In the genomic region with DNA sequence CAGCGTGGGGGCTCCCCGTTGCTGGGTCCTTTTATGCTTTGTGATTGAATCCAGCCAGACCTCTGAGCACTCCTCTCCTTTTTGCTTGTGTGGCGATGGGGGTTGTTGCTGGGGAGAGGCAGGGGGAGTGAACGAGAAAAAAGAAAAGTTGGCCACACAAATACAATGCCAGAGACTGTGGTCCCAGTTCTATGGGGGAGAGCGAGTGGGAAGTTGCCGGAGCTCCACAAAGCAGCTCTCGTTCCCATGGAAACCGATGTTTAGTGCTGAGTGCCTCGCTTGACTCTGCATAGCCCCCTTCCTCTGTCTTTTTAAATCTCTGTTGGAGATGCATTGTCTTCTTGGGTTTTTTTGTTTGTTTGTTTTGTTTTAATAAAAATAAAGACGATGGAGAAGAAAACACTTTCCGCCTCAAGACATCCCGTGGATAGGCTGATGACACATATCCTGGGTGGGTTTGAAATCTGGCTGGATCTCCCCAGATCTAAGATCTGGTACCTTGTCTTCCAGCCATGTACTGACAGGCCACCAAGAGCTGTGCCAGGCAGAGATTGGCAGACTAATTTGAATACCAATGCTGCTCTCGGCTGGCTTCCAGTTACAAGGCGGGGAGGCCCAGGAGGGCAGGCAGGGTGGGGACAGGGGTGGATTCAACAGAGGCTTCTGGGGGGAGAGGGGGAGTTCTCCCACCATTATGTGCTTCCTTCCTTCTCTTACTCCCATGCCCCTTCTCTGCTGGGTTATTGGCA, we compare ENCODE assay signal across 11 cellular contexts.
DNase-seq lines count a peak whose midpoint lies in the region; ATAC-seq, FAIRE-seq and TF ChIP-seq lines count a peak whose summit lies in the region.
"Had no signal": no experiment of that assay in that cellular context is flagged by ENCODE, and none has a peak within 500 bp of the region (broad histone marks: within the 10 kb centered on the region; RNA-seq: fewer than 3 reads in every experiment).

No MANE protein-coding gene starts in this region.

- H3K9me3 ChIP-seq in RWPE2 (ENCODE audit: severe bottlenecking) (no peaks in the 10 kb centered on the region), kidney (ENCODE audit: control insufficient read depth in 1 of 2, low read length in 2 of 2) (no peaks in the 10 kb centered on the region)
- H3K9me3 ChIP-seq: transverse colon had no signal

- no peaks in the 10 kb centered on the region for H3K36me3 Mint-ChIP-seq in nephron (ENCODE audit: low read depth)
- H3K36me3 Mint-ChIP-seq in activated T-helper 2 cell treated with anti-CD3 and anti-CD28 coated beads, Interferon-gamma antibody, Interleukin-2, Interleukin-4, amounts not matched to agents 10 μg/mL and 5 μg/mL and 100 μg/mL, durations not matched to agents 14 hours and 24 hours and 36 hours (ENCODE audit: low read depth) = no peaks in the 10 kb centered on the region

- TF ChIP-seq CTCF in AG04449 (IDR thresholded peaks at IDR 0.05; ENCODE audit: insufficient read depth, low read length, missing control alignments) (no peak), RWPE2 (IDR thresholded peaks at IDR 0.05; ENCODE audit: poor library complexity, severe bottlenecking) (no peak), nephron (IDR thresholded peaks at IDR 0.05; ENCODE audit: unreplicated experiment in 3 of 3) (no peak), kidney (IDR thresholded peaks at IDR 0.05; ENCODE audit: borderline replicate concordance, extremely low read depth, insufficient read depth) (no peak)

- intact Hi-C loops in kidney (cut with DNase I) = no loop called here
- intact Hi-C loops in activated T-helper 2 cell treated with anti-CD3 and anti-CD28 coated beads, Interferon-gamma antibody, Interleukin-2, Interleukin-4, amounts not matched to agents 10 μg/mL and 5 μg/mL and 100 μg/mL, durations not matched to agents 14 hours and 24 hours and 36 hours (cut with micrococcal nuclease) = no loop called here

- no peak for FAIRE-seq in kidney (lab: Jason Lieb, UNC)

- CTCF ChIA-PET in AG04449 (lab: Yijun Ruan, JAX) = no interaction called here

- TF ChIP-seq POLR2A in erythroblast (IDR thresholded peaks at IDR 0.05; ENCODE audit: low read length) = no peak

- ATAC-seq in RWPE2 (ENCODE audit: low read depth) = peak; percentile 38; the same call in 1 of the 3 replicates
- no peak for ATAC-seq in GM18858 (IDR thresholded peaks at IDR 0.05; ENCODE audit: unreplicated experiment)

- H3K4me3 ChIP-seq in AG04449 (ENCODE audit: low read depth, low read length) (peak overlapping the region; percentile 18; the same call in 1 of the 2 replicates), RWPE2 (ENCODE audit: severe bottlenecking) (no peak overlapping the region), kidney (ENCODE audit: low read length in 2 of 2) (no peak overlapping the region)
- H3K4me3 ChIP-seq: transverse colon had no signal

- H3K9me3 Mint-ChIP-seq in nephron = no peaks in the 10 kb centered on the region
- no peaks in the 10 kb centered on the region for H3K9me3 Mint-ChIP-seq in activated T-helper 2 cell treated with anti-CD3 and anti-CD28 coated beads, Interferon-gamma antibody, Interleukin-2, Interleukin-4, amounts not matched to agents 10 μg/mL and 5 μg/mL and 100 μg/mL, durations not matched to agents 14 hours and 24 hours and 36 hours
- H3K9me3 Mint-ChIP-seq: activated naive CD4-positive, alpha-beta T cell treated with anti-CD3 and anti-CD28 coated beads for 36 hours had no signal

- H3K27ac Mint-ChIP-seq in nephron = peak overlapping the region; percentile 82 to 95 (median 93)
- no peak overlapping the region for H3K27ac Mint-ChIP-seq in activated T-helper 2 cell treated with anti-CD3 and anti-CD28 coated beads, Interferon-gamma antibody, Interleukin-2, Interleukin-4, amounts not matched to agents 10 μg/mL and 5 μg/mL and 100 μg/mL, durations not matched to agents 14 hours and 24 hours and 36 hours
- H3K27ac Mint-ChIP-seq: activated naive CD4-positive, alpha-beta T cell treated with anti-CD3 and anti-CD28 coated beads for 36 hours had no signal

- peaks cover 36% of the 10 kb centered on the region for H3K27me3 Mint-ChIP-seq in nephron (ENCODE audit: low read depth)
- peaks cover 12% of the 10 kb centered on the region for H3K27me3 Mint-ChIP-seq in activated T-helper 2 cell treated with anti-CD3 and anti-CD28 coated beads, Interferon-gamma antibody, Interleukin-2, Interleukin-4, amounts not matched to agents 10 μg/mL and 5 μg/mL and 100 μg/mL, durations not matched to agents 14 hours and 24 hours and 36 hours (ENCODE audit: low read depth)

- peak overlapping the region; percentile 56 to 74 (median 66) for H3K4me3 Mint-ChIP-seq in nephron
- no peak overlapping the region for H3K4me3 Mint-ChIP-seq in activated T-helper 2 cell treated with anti-CD3 and anti-CD28 coated beads, Interferon-gamma antibody, Interleukin-2, Interleukin-4, amounts not matched to agents 10 μg/mL and 5 μg/mL and 100 μg/mL, durations not matched to agents 14 hours and 24 hours and 36 hours (ENCODE audit: low read depth)
- H3K4me3 Mint-ChIP-seq: activated naive CD4-positive, alpha-beta T cell treated with anti-CD3 and anti-CD28 coated beads for 36 hours had no signal

- DNase-seq in AG04449 (ENCODE audit: low read depth, low spot score) = no peak
- no peak for DNase-seq in RWPE2 (ENCODE audit: low spot score)
- peak; percentile 92 for DNase-seq in globus pallidus (ENCODE audit: low spot score)
- no peak for DNase-seq in kidney
- no peak for DNase-seq in activated T-helper 2 cell treated with anti-CD3 and anti-CD28 coated beads, Interferon-gamma antibody, Interleukin-2, Interleukin-4, amounts not matched to agents 10 μg/mL and 5 μg/mL and 100 μg/mL, durations not matched to agents 14 hours and 24 hours and 36 hours (ENCODE audit: low spot score)
- no peak for DNase-seq in erythroblast (lab: John Stamatoyannopoulos, UW)
- DNase-seq: activated naive CD4-positive, alpha-beta T cell treated with anti-CD3 and anti-CD28 coated beads for 36 hours; NCI-H226; transverse colon had no signal

- H3K36me3 ChIP-seq in RWPE2 (ENCODE audit: low read depth) (no peaks in the 10 kb centered on the region), kidney (ENCODE audit: control insufficient read depth in 1 of 2, insufficient read depth in 2 of 2, low read length in 2 of 2) (no peaks in the 10 kb centered on the region)
- H3K36me3 ChIP-seq: transverse colon had no signal

- H3K27ac ChIP-seq in RWPE2 (ENCODE audit: poor library complexity, severe bottlenecking) = no peak overlapping the region
- no peak overlapping the region for H3K27ac ChIP-seq in kidney (ENCODE audit: low read depth in 2 of 2, low read length in 2 of 2)
- H3K27ac ChIP-seq: transverse colon had no signal

- H3K4me1 ChIP-seq in RWPE2 (ENCODE audit: insufficient read depth, poor library complexity, severe bottlenecking) (no peaks in the 10 kb centered on the region), kidney (ENCODE audit: control insufficient read depth in 1 of 2, insufficient read depth in 1 of 2, low read depth in 1 of 2, low read length in 2 of 2) (peaks cover 8 to 11% of the 10 kb centered on the region in 2 donors)

- H3K9ac ChIP-seq in kidney (ENCODE audit: low read length in 2 of 2) = peak overlapping the region in 1 of 2 donors; percentile 3

- POLR2A ChIA-PET in AG04449 (lab: Yijun Ruan, JAX) = no interaction called here

- H3K4me1 Mint-ChIP-seq in nephron = peaks cover 72% of the 10 kb centered on the region
- no peaks in the 10 kb centered on the region for H3K4me1 Mint-ChIP-seq in activated T-helper 2 cell treated with anti-CD3 and anti-CD28 coated beads, Interferon-gamma antibody, Interleukin-2, Interleukin-4, amounts not matched to agents 10 μg/mL and 5 μg/mL and 100 μg/mL, durations not matched to agents 14 hours and 24 hours and 36 hours (ENCODE audit: low read depth)

- no peaks in the 10 kb centered on the region for H3K27me3 ChIP-seq in RWPE2 (ENCODE audit: insufficient read depth, poor library complexity, severe bottlenecking)
- H3K27me3 ChIP-seq: transverse colon had no signal
